29 cellular contexts compared by ENCODE assay signal in genomic region chr17:33375086-33375485, GRCh38.
"Had no signal": no experiment of that assay in that cellular context is flagged by ENCODE, and none has a peak within 500 bp of the region (broad histone marks: within the 10 kb centered on the region; RNA-seq: fewer than 3 reads in every experiment).

No MANE protein-coding gene starts in this region.

- H3K27me3 ChIP-seq: brain microvascular endothelial cell had no signal

- H3K4me3 ChIP-seq: PC-9 had no signal

- H3K4me2 ChIP-seq: PC-9 had no signal

- H3K36me3 ChIP-seq: brain microvascular endothelial cell, WERI-Rb-1 had no signal

- H3K27ac ChIP-seq: brain microvascular endothelial cell, PC-9, WERI-Rb-1 had no signal

- DNase-seq: activated CD4-positive, alpha-beta memory T cell treated with anti-CD3 and anti-CD28 coated beads, Interleukin-2, amount 10 ng/mL, durations not matched to agents 7 days and 5 days; activated CD4-positive, alpha-beta T cell treated with anti-CD3 and anti-CD28 coated beads for 1 hour; activated CD4-positive, alpha-beta T cell treated with anti-CD3 and anti-CD28 coated beads for 48 hours; activated CD4-positive, CD25-positive, alpha-beta regulatory T cell; activated CD8-positive, alpha-beta memory T cell treated with anti-CD3 and anti-CD28 coated beads for 24 hours; activated CD8-positive, alpha-beta memory T cell treated with anti-CD3 and anti-CD28 coated beads, Interleukin-2, amount 10 ng/mL, durations not matched to agents 7 days and 5 days; activated CD8-positive, alpha-beta memory T cell treated with anti-CD3 and anti-CD28 coated beads, Interleukin-2, amount 50 U/mL, for 48 hours; activated effector memory CD4-positive, alpha-beta T cell treated with Interleukin-2 at 50 U/mL for 16 hours; activated naive CD4-positive, alpha-beta T cell treated with anti-CD3 and anti-CD28 coated beads, Interleukin-2, amount 10 ng/mL, durations not matched to agents 7 days and 5 days; activated naive CD8-positive, alpha-beta T cell treated with anti-CD3 and anti-CD28 coated beads, Interleukin-2, amount 50 U/mL, for 24 hours; activated T-cell treated with anti-CD3 and anti-CD28 coated beads, Interleukin-2, amount 50 U/mL, for 48 hours; aorta; brain microvascular endothelial cell; central memory CD4-positive, alpha-beta T cell; NCI-H1048; NCI-H1105 treated with DMSO at 0.1 percent for 48 hours; NCI-H1436 treated with DMSO at 0.1 percent for 48 hours; NCI-H1694 treated with DMSO at 0.1 percent for 48 hours; NCI-H2081; NCI-H226; NCI-H446 treated with DMSO at 0.1 percent for 48 hours; NCI-H524; PC-9; Right ventricle myocardium superior; SW 1271; T-helper 1 cell; T-helper 2 cell; T-helper 9 cell; WERI-Rb-1 had no signal
